ENCODE assay signal across 8 cellular contexts in the genomic region with DNA sequence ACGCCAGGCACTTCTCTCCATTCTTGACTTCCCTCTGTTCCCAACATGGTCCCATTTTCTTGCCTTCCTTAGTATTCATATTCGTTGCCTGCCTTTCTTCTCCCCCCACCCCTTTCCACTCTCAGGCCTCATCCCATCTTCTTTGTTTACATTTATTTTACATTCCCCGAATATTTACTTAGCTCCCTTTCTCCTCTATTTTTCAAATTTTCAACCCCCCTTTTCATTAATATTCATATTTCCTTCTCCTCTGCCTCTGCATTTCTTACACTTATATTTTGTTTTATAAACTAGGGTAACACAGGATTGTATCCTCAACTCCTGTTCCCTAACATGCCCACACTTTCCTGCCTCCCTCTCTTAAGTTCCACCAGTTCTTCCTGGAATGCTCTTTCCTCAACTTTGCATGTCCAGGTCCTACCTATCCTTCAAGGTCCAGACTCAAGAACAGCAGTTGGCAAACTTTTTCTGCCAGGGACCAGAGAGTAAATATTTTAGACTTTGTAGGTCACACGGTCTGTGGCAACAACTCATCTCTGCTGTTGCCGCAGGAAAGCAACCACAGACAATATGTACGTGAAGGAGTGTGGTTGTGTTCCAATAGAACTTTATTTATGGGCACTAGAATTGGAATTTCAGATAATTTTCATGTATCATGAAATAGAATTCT. TPM values are rescaled to one million over a fixed set of nuclear protein-coding genes. Genes with fewer than 3 reads are reported as not detected.
A peak's percentile ranks its signal among the peaks of the same experiment; 100 is the strongest.
DNase-seq lines count a peak whose midpoint lies in the region; ATAC-seq, FAIRE-seq and TF ChIP-seq lines count a peak whose summit lies in the region.

No MANE protein-coding gene starts in this region.

- ATAC-seq in activated T-cell treated with anti-CD3 and anti-CD28 coated beads, Interleukin-2, amount 50 U/mL, for 72 hours (replicated peaks in 1 of 2) = no peak
- ATAC-seq in HepG2 = no peak

- intact Hi-C loops in HepG2 (cut with micrococcal nuclease; ENCODE audit: unreplicated experiment) = loop anchor here (1.0 kb wide), 1 partner anchor 8 kb away; no protein-coding TSS in a partner anchor
- intact Hi-C loops in transverse colon (cut with DNase I; ENCODE audit: low total_unique reads) = no loop called here

- H2AFZ ChIP-seq in HepG2 (ENCODE audit: low read length) = no peak overlapping the region

- H3K4me1 ChIP-seq in HepG2 (ENCODE audit: insufficient read depth, low read length) (peaks cover 60% of the 10 kb centered on the region), transverse colon (peaks cover 6 to 35% (median 34%) of the 10 kb centered on the region in 4 donors)

- in situ Hi-C loops in HepG2 (cut with HindIII; ENCODE audit: extremely low pct_ligation_motif_present, low pct_unique_long_range_greater_than_20kb) = no loop called here
- in situ Hi-C loops in transverse colon (cut with MboI; ENCODE audit: low pct_ligation_motif_present in 1 of 4, low pct_unique_long_range_greater_than_20kb in 1 of 4, low sequenced_read_pairs in 3 of 4) = loop anchor here in 1 of 4 donors (25.0 kb wide), 1 partner anchor 112 kb away; a partner anchor contains a TSS

- no peak for DNase-seq in activated T-cell treated with anti-CD3 and anti-CD28 coated beads, Interleukin-2, amount 50 U/mL, for 72 hours
- DNase-seq in activated T-cell treated with anti-CD3 and anti-CD28 coated beads, Interleukin-2, amount 50 U/mL, for 48 hours = no peak
- DNase-seq in HepG2 (ENCODE audit: low spot score) = no peak
- no peak for DNase-seq in transverse colon
- no peak for DNase-seq in effector CD8-positive, alpha-beta T cell (lab: John Stamatoyannopoulos, UW)
- no peak for DNase-seq in hippocampal formation (lab: John Stamatoyannopoulos, UW)
- DNase-seq in NCI-H345 treated with DMSO at 0.1 percent for 48 hours (lab: John Stamatoyannopoulos, UW; ENCODE audit: unreplicated experiment) = no peak

- no peak for TF ChIP-seq POLR2A in HepG2 (IDR thresholded peaks at IDR 0.05; ENCODE audit: insufficient read depth in 1 of 2, low read depth in 2 of 2, low read length in 2 of 2)
- no peak for TF ChIP-seq POLR2A in transverse colon (IDR thresholded peaks at IDR 0.05)

- FAIRE-seq in HepG2 (lab: Jason Lieb, UNC) = no peak

- no peaks in the 10 kb centered on the region for H3K27me3 Mint-ChIP-seq in activated T-cell treated with anti-CD3 and anti-CD28 coated beads, Interleukin-2, amount 50 U/mL, for 72 hours (ENCODE audit: low read depth)

- POLR2A ChIA-PET in HepG2 (lab: Yijun Ruan, JAX) = interaction anchor here (0.7 to 3.2 kb wide), 5 partner anchors 11 to 55 kb away, joined by 3 to 29 read pairs (median 5); a partner anchor contains a TSS

- peak overlapping the region; percentile 97 for H3K4me2 ChIP-seq in HepG2 (ENCODE audit: low read depth, low read length)

- H4K20me1 ChIP-seq in HepG2 (ENCODE audit: insufficient read depth, low read length) = no peaks in the 10 kb centered on the region

- CTCF ChIA-PET in HepG2 (lab: Yijun Ruan, JAX; ENCODE audit: low intra/inter-chr PET ratio, low total read pairs) = interaction anchor here (0.8 kb wide), 1 partner anchor 132 kb away, joined by 3 read pairs; no protein-coding TSS in a partner anchor

- H3K27ac ChIP-seq in adipose tissue (ENCODE audit: low read depth, low read length) = peak overlapping the region; percentile 67
- H3K27ac ChIP-seq in HepG2 (ENCODE audit: extremely low read length, insufficient read depth, low read length) = peak overlapping the region; percentile 69
- peak overlapping the region; percentile 87 to 97 (median 92) for H3K27ac ChIP-seq in transverse colon

- peaks cover 0 to 8% of the 10 kb centered on the region in 2 donors for H3K36me3 Mint-ChIP-seq in activated T-cell treated with anti-CD3 and anti-CD28 coated beads, Interleukin-2, amount 50 U/mL, for 72 hours (ENCODE audit: insufficient read depth in 2 of 2)

- TF ChIP-seq EP300 in HepG2 (IDR thresholded peaks at IDR 0.05; ENCODE audit: low read depth in 2 of 2, low read length in 2 of 2) (no peak), HepG2 (CRISPR knock-in tag; IDR thresholded peaks at IDR 0.05; ENCODE audit: borderline replicate concordance) (no peak), transverse colon (IDR thresholded peaks at IDR 0.05; ENCODE audit: low read depth) (no peak)

- H3K79me2 ChIP-seq in HepG2 (ENCODE audit: insufficient read depth, low read length) = peaks cover 36% of the 10 kb centered on the region

- H3K36me3 ChIP-seq in HepG2 (replicated peaks in 1 of 2; ENCODE audit: control insufficient read depth in 1 of 2, insufficient read depth in 2 of 2, low read length in 2 of 2) = peaks cover 0 to 1% of the 10 kb centered on the region in 2 experiments; a peak in 1 of 5 replicates
- no peaks in the 10 kb centered on the region for H3K36me3 ChIP-seq in transverse colon

- peak overlapping the region; percentile 78 for H3K9ac ChIP-seq in HepG2 (ENCODE audit: insufficient read depth, low read depth, low read length)

- 34 to 42% (median 37%) methylated on average over 6 of the region's 6 CpGs for WGBS in adipose tissue, 3 donors
- 36% methylated on average over 6 of the region's 6 CpGs for WGBS in HepG2 (ENCODE audit: low lambda C conversion rate)
- 47 to 65% methylated on average over 3 to 6 of the region's 6 CpGs for WGBS in transverse colon (ENCODE audit: low coverage in 1 of 2), 2 donors

- TSS peak; percentile 34 for BruUV-seq in HepG2 (replicated peaks; lab: Mats Ljungman, UMichigan)

- no peak for TF ChIP-seq RAD21 in HepG2 (CRISPR knock-in tag; IDR thresholded peaks at IDR 0.05)

- TF ChIP-seq CTCF in HepG2 (CRISPR knock-in tag; IDR thresholded peaks at IDR 0.05) (no peak), transverse colon (IDR thresholded peaks at IDR 0.05) (no peak)

- peaks cover 37% of the 10 kb centered on the region for H3K4me1 Mint-ChIP-seq in activated T-cell treated with anti-CD3 and anti-CD28 coated beads, Interleukin-2, amount 50 U/mL, for 72 hours (ENCODE audit: low read depth)

- no peaks in the 10 kb centered on the region for H3K9me3 ChIP-seq in HepG2 (ENCODE audit: low read length)
- no peaks in the 10 kb centered on the region for H3K9me3 ChIP-seq in transverse colon

- peak overlapping the region; percentile 91 to 95 for H3K4me3 Mint-ChIP-seq in activated T-cell treated with anti-CD3 and anti-CD28 coated beads, Interleukin-2, amount 50 U/mL, for 72 hours

- H3K27ac Mint-ChIP-seq in activated T-cell treated with anti-CD3 and anti-CD28 coated beads, Interleukin-2, amount 50 U/mL, for 72 hours = peak overlapping the region; percentile 83

- H3K9me3 Mint-ChIP-seq in activated T-cell treated with anti-CD3 and anti-CD28 coated beads, Interleukin-2, amount 50 U/mL, for 72 hours = no peaks in the 10 kb centered on the region

- no peaks in the 10 kb centered on the region; a peak in 1 of 5 replicates for H3K27me3 ChIP-seq in HepG2 (ENCODE audit: control insufficient read depth in 1 of 2, insufficient read depth in 2 of 2, low read length in 2 of 2)
- no peaks in the 10 kb centered on the region for H3K27me3 ChIP-seq in transverse colon

- peak overlapping the region; percentile 60 to 88 (median 69) for H3K4me3 ChIP-seq in HepG2 (replicated peaks in 1 of 3; ENCODE audit: insufficient read depth in 1 of 3, low read depth in 2 of 3, low read length in 3 of 3)
- H3K4me3 ChIP-seq in transverse colon = peak overlapping the region; percentile 52 to 96 (median 61)

RNA-seq across cellular contexts. Expression of a gene that starts 29.8 kb away (rescaled TPM):
- total RNA-seq in activated T-cell treated with anti-CD3 and anti-CD28 coated beads, Interleukin-2, amount 50 U/mL, for 72 hours = not detected
- polyA plus RNA-seq in adipose tissue (under 1 TPM in 1 of 3 donors, not detected in 2; 0.25 TPM), HepG2 (2011; rRNA removed) (not detected in 2 replicates)
- total RNA-seq in HepG2 (2016; rRNA removed; fragmentation: Illumina TruSeq; extraction: Trizol) (not detected in 2 replicates), transverse colon (not detected)
- not detected in 2 replicates for total RNA-seq in HepG2 (2016; cell fraction: cytosol; rRNA removed; fragmentation: Illumina TruSeq; extraction: Trizol; ENCODE audit: low read depth)
- not detected in 2 replicates for total RNA-seq in HepG2 (2016; cell fraction: insoluble cytoplasmic fraction; rRNA removed; fragmentation: Illumina TruSeq; extraction: Trizol)
- total RNA-seq in HepG2 (2016; cell fraction: membrane; rRNA removed; fragmentation: Illumina TruSeq; extraction: Trizol) = not detected in 2 replicates
- not detected in 2 replicates for total RNA-seq in HepG2 (2016; cell fraction: nucleus; rRNA removed; fragmentation: Illumina TruSeq; extraction: Trizol)
- not detected in 2 replicates for polyA plus RNA-seq in HepG2 (2011; cell fraction: cytosol; rRNA removed)
- not detected in 2 replicates for polyA plus RNA-seq in HepG2 (2011; cell fraction: nucleus; rRNA removed)
- not detected in 2 replicates for polyA plus RNA-seq in HepG2 (2012)
- polyA plus RNA-seq in HepG2 (2016; cell fraction: cytosol; fragmentation: Illumina TruSeq; extraction: Trizol; ENCODE audit: low read depth) = not detected in 2 replicates
- not detected in 2 replicates for polyA plus RNA-seq in HepG2 (2016; cell fraction: insoluble cytoplasmic fraction; fragmentation: Illumina TruSeq; extraction: Trizol; ENCODE audit: low read depth)
- not detected in 2 replicates for polyA plus RNA-seq in HepG2 (2016; cell fraction: membrane; fragmentation: Illumina TruSeq; extraction: Trizol; ENCODE audit: low read depth)
- polyA plus RNA-seq in HepG2 (2016; cell fraction: nucleus; fragmentation: Illumina TruSeq; extraction: Trizol; ENCODE audit: insufficient read depth, low read depth) = not detected in 2 replicates
- polyA minus RNA-seq in HepG2 (2011; rRNA and poly(A)+ RNA removed; ENCODE audit: low replicate concordance) = not detected in 2 replicates
- polyA minus RNA-seq in HepG2 (2011; cell fraction: cytosol; rRNA and poly(A)+ RNA removed) = not detected in 2 replicates
- polyA minus RNA-seq in HepG2 (2011; cell fraction: nucleus; rRNA and poly(A)+ RNA removed) = not detected in 2 replicates
